33 cellular contexts compared by ENCODE assay signal in genomic region chr6:155420492-155420891, GRCh38. TPM values are rescaled to one million over a fixed set of nuclear protein-coding genes. Genes with fewer than 3 reads are reported as not detected.
A peak's percentile ranks its signal among the peaks of the same experiment; 100 is the strongest.
DNase-seq lines count a peak whose midpoint lies in the region; ATAC-seq, FAIRE-seq and TF ChIP-seq lines count a peak whose summit lies in the region.
"Had no signal": no experiment of that assay in that cellular context is flagged by ENCODE, and none has a peak within 500 bp of the region (broad histone marks: within the 10 kb centered on the region; RNA-seq: fewer than 3 reads in every experiment).

No MANE protein-coding gene starts in this region.

- no peak for TF ChIP-seq CTCF in HepG2 (CRISPR knock-in tag; IDR thresholded peaks at IDR 0.05)
- no peak for TF ChIP-seq CTCF in right lobe of liver (IDR thresholded peaks at IDR 0.05)

- intact Hi-C loops in HepG2 (cut with micrococcal nuclease; ENCODE audit: unreplicated experiment) = no loop called here
- intact Hi-C loops in right lobe of liver (cut with DNase I) = no loop called here
- intact Hi-C loops in activated T-helper 2 cell treated with anti-CD3 and anti-CD28 coated beads, Interferon-gamma antibody, Interleukin-2, Interleukin-4, amounts not matched to agents 10 μg/mL and 5 μg/mL and 100 μg/mL, durations not matched to agents 14 hours and 24 hours and 36 hours (cut with micrococcal nuclease) = no loop called here

- no peak for FAIRE-seq in HepG2 (lab: Jason Lieb, UNC)
- FAIRE-seq: H54 had no signal

- no peak for TF ChIP-seq RAD21 in HepG2 (CRISPR knock-in tag; IDR thresholded peaks at IDR 0.05)

- TF ChIP-seq EP300 in HepG2 (IDR thresholded peaks at IDR 0.05; ENCODE audit: low read depth in 2 of 2, low read length in 2 of 2) = no peak
- TF ChIP-seq EP300 in HepG2 (CRISPR knock-in tag; IDR thresholded peaks at IDR 0.05; ENCODE audit: borderline replicate concordance) = no peak

- no peak overlapping the region for H3K4me3 Mint-ChIP-seq in activated T-helper 2 cell treated with anti-CD3 and anti-CD28 coated beads, Interferon-gamma antibody, Interleukin-2, Interleukin-4, amounts not matched to agents 10 μg/mL and 5 μg/mL and 100 μg/mL, durations not matched to agents 14 hours and 24 hours and 36 hours (ENCODE audit: low read depth)
- H3K4me3 Mint-ChIP-seq: CD14-positive monocyte, natural killer cell had no signal

- no peaks in the 10 kb centered on the region for H3K36me3 Mint-ChIP-seq in activated T-helper 2 cell treated with anti-CD3 and anti-CD28 coated beads, Interferon-gamma antibody, Interleukin-2, Interleukin-4, amounts not matched to agents 10 μg/mL and 5 μg/mL and 100 μg/mL, durations not matched to agents 14 hours and 24 hours and 36 hours (ENCODE audit: low read depth)
- H3K36me3 Mint-ChIP-seq: CD14-positive monocyte, natural killer cell had no signal

- TF ChIP-seq POLR2A in HepG2 (IDR thresholded peaks at IDR 0.05; ENCODE audit: insufficient read depth in 1 of 2, low read depth in 2 of 2, low read length in 2 of 2) = no peak
- TF ChIP-seq POLR2A in right lobe of liver (IDR thresholded peaks at IDR 0.05) = no peak

- 97% methylated on average over 2 of the region's 2 CpGs for WGBS in HepG2 (ENCODE audit: low lambda C conversion rate)
- WGBS in right lobe of liver (ENCODE audit: insufficient coverage, low coverage, low lambda C conversion rate, missing lambda C conversion rate) = 53% methylated on average over 2 of the region's 2 CpGs
- WGBS in GM23248 (ENCODE audit: low coverage in 1 of 2, low lambda C conversion rate in 2 of 2, missing lambda C conversion rate in 2 of 2), 2 experiments = 98 to 100% methylated on average over 2 of the region's 2 CpGs

- in situ Hi-C loops in HepG2 (cut with HindIII; ENCODE audit: extremely low pct_ligation_motif_present, low pct_unique_long_range_greater_than_20kb) (no loop called here), GM23248 (cut with MboI) (no loop called here)

- H3K4me3 ChIP-seq in HepG2 (replicated peaks in 1 of 3; ENCODE audit: insufficient read depth in 1 of 3, low read depth in 2 of 3, low read length in 3 of 3) = no peak overlapping the region
- H3K4me3 ChIP-seq in right lobe of liver = no peak overlapping the region
- H3K4me3 ChIP-seq in GM23248 = no peak overlapping the region
- H3K4me3 ChIP-seq: lower lobe of right lung, PC-9, prostate gland, sigmoid colon, SK-N-MC had no signal

- no peaks in the 10 kb centered on the region for H3K79me2 ChIP-seq in HepG2 (ENCODE audit: insufficient read depth, low read length)
- H3K79me2 ChIP-seq in GM23248 (ENCODE audit: insufficient read depth) = no peaks in the 10 kb centered on the region

- H4K20me1 ChIP-seq in HepG2 (ENCODE audit: insufficient read depth, low read length) (no peaks in the 10 kb centered on the region), GM23248 (ENCODE audit: insufficient read depth) (no peaks in the 10 kb centered on the region)

- H3K27me3 Mint-ChIP-seq in activated T-helper 2 cell treated with anti-CD3 and anti-CD28 coated beads, Interferon-gamma antibody, Interleukin-2, Interleukin-4, amounts not matched to agents 10 μg/mL and 5 μg/mL and 100 μg/mL, durations not matched to agents 14 hours and 24 hours and 36 hours (ENCODE audit: low read depth) = no peaks in the 10 kb centered on the region

- H3K27me3 ChIP-seq in HepG2 (ENCODE audit: control insufficient read depth in 1 of 2, insufficient read depth in 2 of 2, low read length in 2 of 2) = no peaks in the 10 kb centered on the region
- H3K27me3 ChIP-seq in right lobe of liver = no peaks in the 10 kb centered on the region
- no peaks in the 10 kb centered on the region for H3K27me3 ChIP-seq in GM23248 (replicated peaks; ENCODE audit: insufficient read depth)
- H3K27me3 ChIP-seq: sigmoid colon had no signal

- H3K4me1 ChIP-seq in HepG2 (ENCODE audit: insufficient read depth, low read length) (peaks cover 34% of the 10 kb centered on the region), right lobe of liver (no peaks in the 10 kb centered on the region), GM23248 (ENCODE audit: insufficient read depth) (peaks cover 33% of the 10 kb centered on the region)
- H3K4me1 ChIP-seq: prostate gland had no signal

- no peaks in the 10 kb centered on the region for H3K9me2 ChIP-seq in GM23248 (ENCODE audit: insufficient read depth)

- H3K27ac ChIP-seq in HepG2 (ENCODE audit: extremely low read length, insufficient read depth, low read length) = no peak overlapping the region
- H3K27ac ChIP-seq in right lobe of liver = no peak overlapping the region
- no peak overlapping the region for H3K27ac ChIP-seq in GM23248
- H3K27ac ChIP-seq: lower lobe of right lung, PC-9, prostate gland, sigmoid colon, SK-N-MC, VCaP had no signal

- no peak overlapping the region for H3K4me2 ChIP-seq in HepG2 (ENCODE audit: low read depth, low read length)
- no peak overlapping the region for H3K4me2 ChIP-seq in GM23248 (ENCODE audit: unreplicated experiment)
- H3K4me2 ChIP-seq: PC-9 had no signal

- H3K36me3 ChIP-seq in HepG2 (replicated peaks in 1 of 2; ENCODE audit: control insufficient read depth in 1 of 2, insufficient read depth in 2 of 2, low read length in 2 of 2) (no peaks in the 10 kb centered on the region), right lobe of liver (no peaks in the 10 kb centered on the region), GM23248 (ENCODE audit: low read depth) (no peaks in the 10 kb centered on the region)
- H3K36me3 ChIP-seq: lower lobe of right lung, prostate gland, sigmoid colon had no signal

- no peak overlapping the region for H3K9ac ChIP-seq in HepG2 (ENCODE audit: insufficient read depth, low read depth, low read length)
- no peak overlapping the region for H3K9ac ChIP-seq in GM23248

- H3F3A ChIP-seq in GM23248 (ENCODE audit: insufficient read depth) = peaks cover 29% of the 10 kb centered on the region

- CTCF ChIA-PET in HepG2 (lab: Yijun Ruan, JAX; ENCODE audit: low intra/inter-chr PET ratio, low total read pairs) = no interaction called here

- ATAC-seq in HepG2 = no peak
- ATAC-seq in right lobe of liver = no peak
- ATAC-seq in HG03097 (IDR thresholded peaks at IDR 0.05; ENCODE audit: low FRiP score, unreplicated experiment) = no peak
- ATAC-seq: lower lobe of right lung, natural killer cell had no signal

- peak overlapping the region; percentile 85 for H3K27ac Mint-ChIP-seq in activated T-helper 2 cell treated with anti-CD3 and anti-CD28 coated beads, Interferon-gamma antibody, Interleukin-2, Interleukin-4, amounts not matched to agents 10 μg/mL and 5 μg/mL and 100 μg/mL, durations not matched to agents 14 hours and 24 hours and 36 hours
- H3K27ac Mint-ChIP-seq: natural killer cell had no signal

- H3K9me3 ChIP-seq in HepG2 (ENCODE audit: low read length) (no peaks in the 10 kb centered on the region), right lobe of liver (no peaks in the 10 kb centered on the region), GM23248 (ENCODE audit: low read depth) (no peaks in the 10 kb centered on the region)
- H3K9me3 ChIP-seq: lower lobe of right lung, prostate gland, sigmoid colon had no signal

- peaks cover 45% of the 10 kb centered on the region for H3K4me1 Mint-ChIP-seq in activated T-helper 2 cell treated with anti-CD3 and anti-CD28 coated beads, Interferon-gamma antibody, Interleukin-2, Interleukin-4, amounts not matched to agents 10 μg/mL and 5 μg/mL and 100 μg/mL, durations not matched to agents 14 hours and 24 hours and 36 hours (ENCODE audit: low read depth)

- POLR2A ChIA-PET in HepG2 (lab: Yijun Ruan, JAX) = no interaction called here

- BruUV-seq in HepG2 (replicated peaks; lab: Mats Ljungman, UMichigan) = no TSS peak

- no peak overlapping the region for H2AFZ ChIP-seq in HepG2 (ENCODE audit: low read length)
- H2AFZ ChIP-seq in GM23248 = 0 out of 2 replicates have a peak overlapping the region, but pooled peaks have one; percentile 3
- H2AFZ ChIP-seq: PC-9 had no signal

- H3K9me3 Mint-ChIP-seq in activated T-helper 2 cell treated with anti-CD3 and anti-CD28 coated beads, Interferon-gamma antibody, Interleukin-2, Interleukin-4, amounts not matched to agents 10 μg/mL and 5 μg/mL and 100 μg/mL, durations not matched to agents 14 hours and 24 hours and 36 hours = no peaks in the 10 kb centered on the region
- H3K9me3 Mint-ChIP-seq: CD14-positive monocyte, natural killer cell had no signal

- DNase-seq in HepG2 (ENCODE audit: low spot score) = no peak
- no peak for DNase-seq in right lobe of liver
- DNase-seq in GM23248 = no peak
- DNase-seq in activated T-helper 2 cell treated with anti-CD3 and anti-CD28 coated beads, Interferon-gamma antibody, Interleukin-2, Interleukin-4, amounts not matched to agents 10 μg/mL and 5 μg/mL and 100 μg/mL, durations not matched to agents 14 hours and 24 hours and 36 hours (ENCODE audit: low spot score) = no peak
- no peak for DNase-seq in COLO668 (lab: John Stamatoyannopoulos, UW; ENCODE audit: unreplicated experiment)
- DNase-seq in AG20443 (ENCODE audit: low spot score) = no peak
- DNase-seq: caudate nucleus; cortex of kidney; effector memory CD4-positive, alpha-beta T cell; hypothalamus; Karpas-422; lower lobe of right lung; natural killer cell; NCI-H1417; NCI-H2029 treated with DMSO at 0.1 percent for 48 hours; NCI-H524 treated with DMSO at 0.1 percent for 48 hours; occipital lobe; PC-9; sigmoid colon; stimulated activated CD4-positive, alpha-beta T cell treated with anti-CD3 and anti-CD28 coated beads, Interleukin-12 subunit alpha, Interleukin-12 subunit beta, amount 100 ng/mL, for 4 hours; stimulated activated CD4-positive, alpha-beta T cell treated with anti-CD3 and anti-CD28 coated beads, Interleukin-4, amount 100 ng/mL, for 1 hour; substantia nigra; T-helper 9 cell; trophoblast cell had no signal

RNA-seq across cellular contexts. Expression of gene NOX3, which starts 35.1 kb away (rescaled TPM):
- 0.18 and 0.24 TPM in 2 replicates for total RNA-seq in HepG2 (2016; rRNA removed; fragmentation: Illumina TruSeq; extraction: Trizol)
- not detected in 2 replicates for total RNA-seq in HepG2 (2016; cell fraction: cytosol; rRNA removed; fragmentation: Illumina TruSeq; extraction: Trizol; ENCODE audit: low read depth)
- total RNA-seq in HepG2 (2016; cell fraction: insoluble cytoplasmic fraction; rRNA removed; fragmentation: Illumina TruSeq; extraction: Trizol) = 0.15 and 0.17 TPM in 2 replicates
- 0.19 TPM in 1 of 2 replicates, not detected in the other for total RNA-seq in HepG2 (2016; cell fraction: membrane; rRNA removed; fragmentation: Illumina TruSeq; extraction: Trizol)
- total RNA-seq in HepG2 (2016; cell fraction: nucleus; rRNA removed; fragmentation: Illumina TruSeq; extraction: Trizol) = 0.28 and 0.31 TPM in 2 replicates
- 0.09 and 0.12 TPM in 2 replicates for polyA plus RNA-seq in HepG2 (2011; rRNA removed)
- polyA plus RNA-seq in HepG2 (2011; cell fraction: cytosol; rRNA removed) = 0.05 TPM in 2 replicates
- polyA plus RNA-seq in HepG2 (2011; cell fraction: nucleus; rRNA removed) = not detected in 2 replicates
- polyA plus RNA-seq in HepG2 (2012) = 0.16 TPM in 1 of 2 replicates, not detected in the other
- polyA plus RNA-seq in HepG2 (2016; cell fraction: cytosol; fragmentation: Illumina TruSeq; extraction: Trizol; ENCODE audit: low read depth) = 0.05 TPM in 1 of 2 replicates, not detected in the other
- 0.11 TPM in 2 replicates for polyA plus RNA-seq in HepG2 (2016; cell fraction: insoluble cytoplasmic fraction; fragmentation: Illumina TruSeq; extraction: Trizol; ENCODE audit: low read depth)
- polyA plus RNA-seq in HepG2 (2016; cell fraction: membrane; fragmentation: Illumina TruSeq; extraction: Trizol; ENCODE audit: low read depth) = 0.15 TPM in 1 of 2 replicates, not detected in the other
- 0.44 TPM in 1 of 2 replicates, not detected in the other for polyA plus RNA-seq in HepG2 (2016; cell fraction: nucleus; fragmentation: Illumina TruSeq; extraction: Trizol; ENCODE audit: insufficient read depth, low read depth)
- not detected in 2 replicates for polyA minus RNA-seq in HepG2 (2011; rRNA and poly(A)+ RNA removed; ENCODE audit: low replicate concordance)
- not detected in 2 replicates for polyA minus RNA-seq in HepG2 (2011; cell fraction: cytosol; rRNA and poly(A)+ RNA removed)
- 0.13 and 0.25 TPM in 2 replicates for polyA minus RNA-seq in HepG2 (2011; cell fraction: nucleus; rRNA and poly(A)+ RNA removed)
- total RNA-seq in right lobe of liver = not detected
- not detected in 2 replicates for total RNA-seq in GM23248 (2014; rRNA removed; shearing (Covaris generic))
- polyA plus RNA-seq in GM23248 (2016; fragmentation: Nextera tagmentation; extraction: Ambion mirVana) = not detected in 2 replicates
- not detected in 2 replicates for total RNA-seq in activated T-helper 2 cell treated with anti-CD3 and anti-CD28 coated beads, Interferon-gamma antibody, Interleukin-2, Interleukin-4, amounts not matched to agents 10 μg/mL and 5 μg/mL and 100 μg/mL, durations not matched to agents 14 hours and 24 hours and 36 hours
- total RNA-seq: Daoy, epithelial cell of proximal tubule, glomerular endothelial cell, lower lobe of right lung, natural killer cell, occipital lobe, PC-9, prostate gland, sigmoid colon had no signal
- polyA plus RNA-seq: CD14-positive monocyte, sigmoid colon had no signal
